In the genomic region with DNA sequence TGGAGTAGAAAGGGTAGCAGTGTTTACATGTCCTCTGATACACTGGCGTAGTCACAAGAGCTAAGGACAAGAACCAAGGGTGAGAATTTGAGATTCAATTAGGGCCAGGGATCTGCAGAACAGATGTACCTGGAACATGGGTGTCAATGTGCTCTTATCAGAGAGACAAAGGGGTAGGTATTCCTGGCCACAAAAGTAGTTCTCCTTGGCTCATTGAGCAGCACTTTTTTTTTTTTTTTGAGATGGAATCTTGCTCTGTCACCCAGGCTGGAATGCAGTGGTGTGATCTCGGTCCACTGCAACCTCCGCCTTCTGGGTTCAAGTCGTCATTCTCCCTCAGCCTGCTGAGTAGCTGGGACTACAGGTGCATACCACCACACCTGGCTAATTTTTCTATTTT, we compare ENCODE assay signal across 6 cellular contexts. TPM values are rescaled to one million over a fixed set of nuclear protein-coding genes. Genes with fewer than 3 reads are reported as not detected.
"Had no signal": no experiment of that assay in that cellular context is flagged by ENCODE, and none has a peak within 500 bp of the region (broad histone marks: within the 10 kb centered on the region; RNA-seq: fewer than 3 reads in every experiment).

No MANE protein-coding gene starts in this region.

RNA-seq across cellular contexts. Expression of a gene that starts 33.6 kb away (rescaled TPM):
- total RNA-seq: dermis blood vessel endothelial cell; endothelial cell of umbilical vein; esophagus mucosa; T-helper 1 cell treated with Interleukin-12 subunit alpha and Interleukin-12 subunit beta and Interleukin-4 antibody, amounts not matched to agents 30 ng/mL and 1 ng/mL, for 36 hours had no signal
- polyA plus RNA-seq: aorta, endothelial cell of umbilical vein, immature natural killer cell had no signal
